1 cellular context compared by ENCODE assay signal in the genomic region with DNA sequence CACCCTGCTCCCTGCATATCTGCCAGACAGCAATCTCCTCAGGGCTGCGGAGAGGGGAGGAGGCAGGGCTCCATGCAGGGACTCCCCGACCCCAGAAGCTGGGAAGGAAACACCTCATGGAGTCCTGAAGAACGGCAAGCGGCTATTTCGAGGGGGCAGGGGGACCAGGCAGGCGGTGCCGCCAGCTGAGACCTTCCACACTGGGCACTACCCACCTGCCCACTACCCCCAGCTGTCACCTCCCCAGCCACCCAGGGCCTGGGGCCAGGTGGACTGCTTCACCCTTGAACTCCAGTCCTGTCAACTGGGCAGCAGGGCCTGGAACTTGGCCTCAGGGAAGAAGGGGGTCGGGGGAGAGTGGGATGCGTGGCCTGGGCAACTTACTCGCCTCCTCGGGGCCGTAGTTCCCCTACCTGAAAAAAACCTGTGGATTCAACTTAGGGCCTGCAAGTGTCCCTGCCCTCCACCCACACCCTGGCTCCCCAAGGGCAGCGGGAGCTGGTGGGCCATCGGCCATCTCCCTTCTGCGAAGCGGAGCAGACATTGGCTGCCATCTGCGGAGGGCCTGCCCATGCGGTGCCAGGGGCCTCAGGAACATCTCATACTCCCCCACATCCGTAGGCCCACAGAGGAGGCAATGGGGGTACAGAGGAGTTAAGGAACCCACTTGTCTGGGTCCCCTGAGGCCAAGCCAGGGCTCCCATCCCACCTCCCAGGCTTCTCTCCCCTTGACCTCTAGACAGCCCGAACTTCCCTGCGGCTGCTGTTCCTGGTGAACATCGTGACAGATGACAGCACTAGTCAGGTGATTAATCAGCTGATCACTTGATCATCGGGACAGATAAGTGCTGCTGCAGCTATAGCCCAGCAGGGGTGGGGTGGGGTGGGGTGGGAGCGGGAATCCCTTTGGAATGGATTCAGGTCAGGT.
TF ChIP-seq lines count a peak whose summit lies in the region.

No MANE protein-coding gene starts in this region.

TF ChIP-seq in K562, 482 proteins besides CTCF, POLR2A, EP300 and RAD21 (continued from another document):
- TF ChIP-seq, protein P1, sequence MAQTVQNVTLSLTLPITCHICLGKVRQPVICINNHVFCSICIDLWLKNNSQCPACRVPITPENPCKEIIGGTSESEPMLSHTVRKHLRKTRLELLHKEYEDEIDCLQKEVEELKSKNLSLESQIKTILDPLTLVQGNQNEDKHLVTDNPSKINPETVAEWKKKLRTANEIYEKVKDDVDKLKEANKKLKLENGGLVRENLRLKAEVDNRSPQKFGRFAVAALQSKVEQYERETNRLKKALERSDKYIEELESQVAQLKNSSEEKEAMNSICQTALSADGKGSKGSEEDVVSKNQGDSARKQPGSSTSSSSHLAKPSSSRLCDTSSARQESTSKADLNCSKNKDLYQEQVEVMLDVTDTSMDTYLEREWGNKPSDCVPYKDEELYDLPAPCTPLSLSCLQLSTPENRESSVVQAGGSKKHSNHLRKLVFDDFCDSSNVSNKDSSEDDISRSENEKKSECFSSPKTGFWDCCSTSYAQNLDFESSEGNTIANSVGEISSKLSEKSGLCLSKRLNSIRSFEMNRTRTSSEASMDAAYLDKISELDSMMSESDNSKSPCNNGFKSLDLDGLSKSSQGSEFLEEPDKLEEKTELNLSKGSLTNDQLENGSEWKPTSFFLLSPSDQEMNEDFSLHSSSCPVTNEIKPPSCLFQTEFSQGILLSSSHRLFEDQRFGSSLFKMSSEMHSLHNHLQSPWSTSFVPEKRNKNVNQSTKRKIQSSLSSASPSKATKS (CRISPR knock-in tag; IDR thresholded peaks at IDR 0.05) = no peak
- TF ChIP-seq YY1 (IDR thresholded peaks at IDR 0.05; ENCODE audit: borderline replicate concordance in 1 of 3, control insufficient read depth in 1 of 3, extremely low read depth in 1 of 3, insufficient read depth in 3 of 3, insufficient read length in 1 of 3, insufficient replicate concordance in 2 of 3, low read depth in 1 of 3, low read length in 2 of 3) (no peak), RBM34 (IDR thresholded peaks at IDR 0.05; ENCODE audit: borderline replicate concordance, insufficient read depth, low read length) (no peak), RBM17 (IDR thresholded peaks at IDR 0.05; ENCODE audit: borderline replicate concordance, low read depth, low read length) (no peak), HDAC3 (IDR thresholded peaks at IDR 0.05; ENCODE audit: borderline replicate concordance, partially characterized antibody) (no peak), ZNF408 (CRISPR knock-in tag; IDR thresholded peaks at IDR 0.05; ENCODE audit: low read depth) (no peak), CHD1 (IDR thresholded peaks at IDR 0.05; ENCODE audit: low read length) (no peak), ZNF347 (CRISPR knock-in tag; IDR thresholded peaks at IDR 0.05; ENCODE audit: low read depth) (no peak), KAT8 (IDR thresholded peaks at IDR 0.05; ENCODE audit: low read depth) (no peak), NFE2 (IDR thresholded peaks at IDR 0.05; ENCODE audit: low read depth) (no peak), TRIM24 (IDR thresholded peaks at IDR 0.05) (no peak)
- TF ChIP-seq, protein P2, sequence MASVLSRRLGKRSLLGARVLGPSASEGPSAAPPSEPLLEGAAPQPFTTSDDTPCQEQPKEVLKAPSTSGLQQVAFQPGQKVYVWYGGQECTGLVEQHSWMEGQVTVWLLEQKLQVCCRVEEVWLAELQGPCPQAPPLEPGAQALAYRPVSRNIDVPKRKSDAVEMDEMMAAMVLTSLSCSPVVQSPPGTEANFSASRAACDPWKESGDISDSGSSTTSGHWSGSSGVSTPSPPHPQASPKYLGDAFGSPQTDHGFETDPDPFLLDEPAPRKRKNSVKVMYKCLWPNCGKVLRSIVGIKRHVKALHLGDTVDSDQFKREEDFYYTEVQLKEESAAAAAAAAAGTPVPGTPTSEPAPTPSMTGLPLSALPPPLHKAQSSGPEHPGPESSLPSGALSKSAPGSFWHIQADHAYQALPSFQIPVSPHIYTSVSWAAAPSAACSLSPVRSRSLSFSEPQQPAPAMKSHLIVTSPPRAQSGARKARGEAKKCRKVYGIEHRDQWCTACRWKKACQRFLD (CRISPR knock-in tag; IDR thresholded peaks at IDR 0.05) = peak; percentile 34; the same call in 1 of the 2 replicates
- TF ChIP-seq, protein P3, sequence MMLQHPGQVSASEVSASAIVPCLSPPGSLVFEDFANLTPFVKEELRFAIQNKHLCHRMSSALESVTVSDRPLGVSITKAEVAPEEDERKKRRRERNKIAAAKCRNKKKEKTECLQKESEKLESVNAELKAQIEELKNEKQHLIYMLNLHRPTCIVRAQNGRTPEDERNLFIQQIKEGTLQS (IDR thresholded peaks at IDR 0.05) = no peak
- TF ChIP-seq, protein P3 (CRISPR knock-in tag; conservative IDR thresholded peaks at IDR 0.05) = no peak
